Comparison of ENCODE assay signal across 24 cellular contexts in the genomic region with DNA sequence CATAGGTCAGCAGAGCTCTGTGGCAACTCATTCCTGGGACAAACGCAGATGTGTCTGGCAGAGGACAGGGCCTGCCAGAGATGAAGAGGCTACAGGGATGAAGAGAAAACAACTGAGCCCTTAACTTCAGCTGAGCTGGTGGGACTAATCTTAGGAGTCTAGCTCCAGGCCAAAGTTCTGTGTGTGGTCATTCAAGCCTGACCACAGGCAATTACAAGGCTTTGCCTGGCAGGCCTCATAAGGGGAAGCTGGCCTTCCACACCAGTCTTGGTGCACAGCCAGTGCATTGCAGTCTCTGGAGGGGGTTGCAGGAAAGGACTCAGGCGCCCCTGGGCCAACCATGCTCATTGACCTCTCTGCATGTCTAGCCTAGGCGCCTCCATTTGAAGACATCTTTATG.
A peak's percentile ranks its signal among the peaks of the same experiment; 100 is the strongest.
DNase-seq lines count a peak whose midpoint lies in the region; ATAC-seq and TF ChIP-seq lines count a peak whose summit lies in the region.
"Had no signal": no experiment of that assay in that cellular context is flagged by ENCODE, and none has a peak within 500 bp of the region (broad histone marks: within the 10 kb centered on the region; RNA-seq: fewer than 3 reads in every experiment).

No MANE protein-coding gene starts in this region.

- no peaks in the 10 kb centered on the region for H3K36me3 ChIP-seq in thyroid gland
- no peaks in the 10 kb centered on the region for H3K36me3 ChIP-seq in psoas muscle (ENCODE audit: insufficient read depth in 1 of 2, low read depth in 1 of 2)

- intact Hi-C loops in thyroid gland (cut with DNase I): no loop called here
- intact Hi-C loops in psoas muscle (cut with DNase I): no loop called here

- WGBS in thyroid gland, 2 donors: 55 to 74% methylated on average over 3 of the region's 3 CpGs
- WGBS in psoas muscle, 3 donors: 63 to 72% (median 65%) methylated on average over 3 of the region's 3 CpGs

- no peak for TF ChIP-seq POLR2A in thyroid gland (IDR thresholded peaks at IDR 0.05)

- no peak overlapping the region for H3K27ac ChIP-seq in thyroid gland
- no peak overlapping the region for H3K27ac ChIP-seq in psoas muscle
- H3K27ac ChIP-seq in coronary artery: no peak overlapping the region
- H3K27ac ChIP-seq: body of pancreas, parathyroid adenoma, RWPE1, testis had no signal

- H3K9me3 ChIP-seq in thyroid gland: no peaks in the 10 kb centered on the region
- peaks cover 7% of the 10 kb centered on the region for H3K9me3 ChIP-seq in psoas muscle
- H3K9me3 ChIP-seq: testis had no signal

- H3K27me3 ChIP-seq in thyroid gland (no peaks in the 10 kb centered on the region), psoas muscle (ENCODE audit: insufficient read depth in 3 of 3, low read length in 2 of 3) (no peaks in the 10 kb centered on the region)
- H3K27me3 ChIP-seq: body of pancreas, testis had no signal

- H3K4me1 ChIP-seq in thyroid gland (no peaks in the 10 kb centered on the region), psoas muscle (no peaks in the 10 kb centered on the region)
- H3K4me1 ChIP-seq: body of pancreas, parathyroid adenoma, testis had no signal

- H3K4me3 ChIP-seq in thyroid gland (replicated peaks in 1 of 3): no peak overlapping the region
- no peak overlapping the region for H3K4me3 ChIP-seq in psoas muscle
- no peak overlapping the region for H3K4me3 ChIP-seq in coronary artery
- H3K4me3 ChIP-seq: body of pancreas, testis had no signal

- DNase-seq in MV-4-11 (lab: John Stamatoyannopoulos, UW) (peak; percentile 54), amniotic epithelial cell (ENCODE audit: low read depth) (peak; percentile 23), islet precursor cell (peak; percentile 71), thyroid gland (peak; percentile 62 to 66), DMS79 (lab: John Stamatoyannopoulos, UW) (no peak), psoas muscle (no peak), coronary artery (ENCODE audit: low spot score) (no peak)
- DNase-seq: activated CD4-positive, alpha-beta T cell treated with anti-CD3 and anti-CD28 coated beads for 36 hours; activated effector memory CD4-positive, alpha-beta T cell treated with Interleukin-2 at 50 U/mL for 16 hours; activated naive CD8-positive, alpha-beta T cell treated with anti-CD3 and anti-CD28 coated beads for 36 hours; activated T-cell treated with anti-CD3 and anti-CD28 coated beads for 4 hours; body of pancreas; IMR-90; kidney glomerular epithelial cell; mammary epithelial cell; NCI-H1105; NCI-H1930; SK-N-SH; stimulated activated CD4-positive, alpha-beta T cell treated with anti-CD3 and anti-CD28 coated beads, Interleukin-15, amount 100 ng/mL, for 24 hours; stimulated activated naive CD4-positive, alpha-beta T cell; testis had no signal

- TF ChIP-seq CTCF in thyroid gland (IDR thresholded peaks at IDR 0.05): no peak
- no peak for TF ChIP-seq CTCF in psoas muscle (IDR thresholded peaks at IDR 0.05)
- no peak for TF ChIP-seq CTCF in coronary artery (IDR thresholded peaks at IDR 0.05)

- no peak for ATAC-seq in psoas muscle
- ATAC-seq: activated CD4-positive, alpha-beta T cell treated with anti-CD3 and anti-CD28 coated beads for 36 hours; body of pancreas; sciatic nerve had no signal

Comparison
In these comparisons a context has a peak if more than half of its experiments do, and no peak if none do; other contexts are left out.
1. DNase-seq: peak in MV-4-11 (single experiment), amniotic epithelial cell (single experiment), islet precursor cell (single experiment) and thyroid gland (2 of 2); none in DMS79 (single experiment), psoas muscle (0 of 2) and coronary artery (single experiment).